In the genomic region with DNA sequence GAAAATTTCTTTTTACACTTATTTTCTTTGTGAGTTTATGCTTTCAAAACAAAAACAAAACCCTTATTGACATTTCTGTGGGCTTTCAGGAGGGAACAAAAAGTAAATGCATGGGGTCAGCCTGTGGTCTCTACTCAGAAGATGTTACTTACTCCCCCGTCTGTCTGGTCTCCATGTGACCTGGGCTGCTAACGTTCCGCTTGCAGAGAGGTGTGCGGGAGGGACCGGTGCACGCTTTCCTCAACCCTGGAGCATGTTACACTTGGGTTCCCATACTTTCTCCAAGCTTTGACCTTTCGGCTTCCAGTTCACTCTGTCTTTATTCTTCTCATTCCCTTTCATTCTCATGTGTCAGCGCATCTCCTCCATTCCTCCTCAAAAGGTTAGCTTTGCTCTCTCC, we compare ENCODE assay signal across 12 cellular contexts. TPM values are rescaled to one million over a fixed set of nuclear protein-coding genes. Genes with fewer than 3 reads are reported as not detected.
DNase-seq lines count a peak whose midpoint lies in the region; ATAC-seq, FAIRE-seq and TF ChIP-seq lines count a peak whose summit lies in the region.
"Had no signal": no experiment of that assay in that cellular context is flagged by ENCODE, and none has a peak within 500 bp of the region (broad histone marks: within the 10 kb centered on the region; RNA-seq: fewer than 3 reads in every experiment).

No MANE protein-coding gene starts in this region.

- peaks cover 18% of the 10 kb centered on the region for H3K4me1 Mint-ChIP-seq in activated naive CD8-positive, alpha-beta T cell treated with anti-CD3 and anti-CD28 coated beads, Interleukin-2, amount 10 ng/mL, durations not matched to agents 7 days and 5 days

- H3K27ac Mint-ChIP-seq in activated naive CD8-positive, alpha-beta T cell treated with anti-CD3 and anti-CD28 coated beads, Interleukin-2, amount 10 ng/mL, durations not matched to agents 7 days and 5 days, result peak overlapping the region; percentile 62

- no peaks in the 10 kb centered on the region for H3K9me3 Mint-ChIP-seq in activated naive CD8-positive, alpha-beta T cell treated with anti-CD3 and anti-CD28 coated beads, Interleukin-2, amount 10 ng/mL, durations not matched to agents 7 days and 5 days

- DNase-seq in GM18507 (ENCODE audit: extremely low spot score, insufficient read length, low read depth) (no peak), NCI-H226 (no peak), DMS 273 treated with DMSO at 0.1 percent for 48 hours (lab: John Stamatoyannopoulos, UW) (no peak)
- DNase-seq in activated naive CD8-positive, alpha-beta T cell treated with anti-CD3 and anti-CD28 coated beads, Interleukin-2, amount 10 ng/mL, durations not matched to agents 7 days and 5 days, result no peak
- DNase-seq in effector CD8-positive, alpha-beta T cell (lab: John Stamatoyannopoulos, UW), result no peak
- DNase-seq: amygdala, DND-41, NCI-H187 had no signal

- ATAC-seq in GM19455 (IDR thresholded peaks at IDR 0.05; ENCODE audit: unreplicated experiment), result peak; percentile 45
- ATAC-seq in HG03025 (IDR thresholded peaks at IDR 0.05; ENCODE audit: low FRiP score, unreplicated experiment), result peak; percentile 43
- ATAC-seq in activated naive CD8-positive, alpha-beta T cell treated with anti-CD3 and anti-CD28 coated beads, Interleukin-2, amount 10 ng/mL, durations not matched to agents 7 days and 5 days (ENCODE audit: low read depth), result no peak
- no peak for ATAC-seq in SK-N-SH treated with all-trans-retinoic acid at 6 μM for 48 hours

- POLR2A ChIA-PET in activated naive CD8-positive, alpha-beta T cell treated with anti-CD3 and anti-CD28 coated beads, Interleukin-2, amount 10 ng/mL, durations not matched to agents 7 days and 5 days (lab: Charles Lee), result no interaction called here

- H3K4me3 Mint-ChIP-seq in activated naive CD8-positive, alpha-beta T cell treated with anti-CD3 and anti-CD28 coated beads, Interleukin-2, amount 10 ng/mL, durations not matched to agents 7 days and 5 days, result no peak overlapping the region

- no peaks in the 10 kb centered on the region for H3K27me3 Mint-ChIP-seq in activated naive CD8-positive, alpha-beta T cell treated with anti-CD3 and anti-CD28 coated beads, Interleukin-2, amount 10 ng/mL, durations not matched to agents 7 days and 5 days

- peaks cover 39% of the 10 kb centered on the region for H3K36me3 Mint-ChIP-seq in activated naive CD8-positive, alpha-beta T cell treated with anti-CD3 and anti-CD28 coated beads, Interleukin-2, amount 10 ng/mL, durations not matched to agents 7 days and 5 days

- peak; percentile 50 for FAIRE-seq in GM18507 (lab: Jason Lieb, UNC)
- FAIRE-seq: TTC549 had no signal

TF ChIP-seq in SK-N-SH treated with all-trans-retinoic acid at 6 μM for 48 hours, 23 proteins besides CTCF, POLR2A, EP300 and RAD21:
- TF ChIP-seq POU6F1 (CRISPR knock-in tag; IDR thresholded peaks at IDR 0.05; ENCODE audit: borderline replicate concordance, low read depth) (no peak), ISL1 (CRISPR knock-in tag; IDR thresholded peaks at IDR 0.05) (no peak), ESRRG (CRISPR knock-in tag; IDR thresholded peaks at IDR 0.05) (no peak), TSHZ2 (CRISPR knock-in tag; IDR thresholded peaks at IDR 0.05) (no peak), TCF4 (CRISPR knock-in tag; IDR thresholded peaks at IDR 0.05; ENCODE audit: borderline replicate concordance) (no peak), TOX (CRISPR knock-in tag; IDR thresholded peaks at IDR 0.05; ENCODE audit: borderline replicate concordance) (no peak)
- TF ChIP-seq, protein P1, sequence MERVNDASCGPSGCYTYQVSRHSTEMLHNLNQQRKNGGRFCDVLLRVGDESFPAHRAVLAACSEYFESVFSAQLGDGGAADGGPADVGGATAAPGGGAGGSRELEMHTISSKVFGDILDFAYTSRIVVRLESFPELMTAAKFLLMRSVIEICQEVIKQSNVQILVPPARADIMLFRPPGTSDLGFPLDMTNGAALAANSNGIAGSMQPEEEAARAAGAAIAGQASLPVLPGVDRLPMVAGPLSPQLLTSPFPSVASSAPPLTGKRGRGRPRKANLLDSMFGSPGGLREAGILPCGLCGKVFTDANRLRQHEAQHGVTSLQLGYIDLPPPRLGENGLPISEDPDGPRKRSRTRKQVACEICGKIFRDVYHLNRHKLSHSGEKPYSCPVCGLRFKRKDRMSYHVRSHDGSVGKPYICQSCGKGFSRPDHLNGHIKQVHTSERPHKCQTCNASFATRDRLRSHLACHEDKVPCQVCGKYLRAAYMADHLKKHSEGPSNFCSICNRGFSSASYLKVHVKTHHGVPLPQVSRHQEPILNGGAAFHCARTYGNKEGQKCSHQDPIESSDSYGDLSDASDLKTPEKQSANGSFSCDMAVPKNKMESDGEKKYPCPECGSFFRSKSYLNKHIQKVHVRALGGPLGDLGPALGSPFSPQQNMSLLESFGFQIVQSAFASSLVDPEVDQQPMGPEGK (CRISPR knock-in tag; IDR thresholded peaks at IDR 0.05; ENCODE audit: borderline replicate concordance), result no peak

RNA-seq across cellular contexts. Expression of gene ZC3H14, which starts 36.5 kb away (rescaled TPM):
- total RNA-seq in activated naive CD8-positive, alpha-beta T cell treated with anti-CD3 and anti-CD28 coated beads, Interleukin-2, amount 10 ng/mL, durations not matched to agents 7 days and 5 days, result 10 to 100 TPM; 43.3 to 46.8 TPM

RNA-seq across cellular contexts. Expression of gene PTPN21, which starts 44.5 kb away (rescaled TPM):
- not detected for total RNA-seq in activated naive CD8-positive, alpha-beta T cell treated with anti-CD3 and anti-CD28 coated beads, Interleukin-2, amount 10 ng/mL, durations not matched to agents 7 days and 5 days

Comparison
In these comparisons a context has a peak if more than half of its experiments do, and no peak if none do; other contexts are left out.
1. ATAC-seq: peak in GM19455 (single experiment) and HG03025 (single experiment); none in activated naive CD8-positive, alpha-beta T cell treated with anti-CD3 and anti-CD28 coated beads, Interleukin-2, amount 10 ng/mL, durations not matched to agents 7 days and 5 days (single experiment) and SK-N-SH treated with all-trans-retinoic acid at 6 μM for 48 hours (single experiment).